Comparison of ENCODE assay signal across 8 cellular contexts in genomic region chr15:90351479-90352108, GRCh38. TPM values are rescaled to one million over a fixed set of nuclear protein-coding genes. Genes with fewer than 3 reads are reported as not detected.
DNase-seq lines count a peak whose midpoint lies in the region; ATAC-seq and TF ChIP-seq lines count a peak whose summit lies in the region.

No MANE protein-coding gene starts in this region.

- dilution Hi-C loops in mammary epithelial cell (cut with HindIII; ENCODE audit: low sequenced_read_pairs) = no loop called here

- intact Hi-C loops in mammary epithelial cell (cut with micrococcal nuclease) = loop anchor here (1.0 to 5.0 kb wide), 3 partner anchors 14 to 36 kb away; partner anchors contain the start of gene IQGAP1

- no peaks in the 10 kb centered on the region for H3K9me3 ChIP-seq in mammary epithelial cell (replicated peaks; ENCODE audit: insufficient read depth, low read length)

- peak overlapping the region; percentile 28 for H3K27ac ChIP-seq in mammary epithelial cell (ENCODE audit: insufficient read depth, low read depth, low read length)

- no peak for DNase-seq in Jurkat, Clone E6-1 (ENCODE audit: low read depth, low spot score)
- DNase-seq in mammary epithelial cell = no peak
- DNase-seq in memory B cell (ENCODE audit: low spot score in 2 of 2) = no peak
- no peak for DNase-seq in SW480 (ENCODE audit: low spot score)
- no peak for DNase-seq in SW 1271 (lab: John Stamatoyannopoulos, UW)
- DNase-seq in COLO829 (ENCODE audit: low spot score) = no peak
- DNase-seq in activated CD4-positive, CD25-positive, alpha-beta regulatory T cell treated with anti-CD3 and anti-CD28 coated beads, Interleukin-2, amount 50 U/mL, for 72 hours = no peak

- H3K9me3 Mint-ChIP-seq in memory B cell = no peaks in the 10 kb centered on the region

- 35% methylated on average over 17 of the region's 25 CpGs for WGBS in mammary epithelial cell (ENCODE audit: low coverage, missing lambda C conversion rate)

- peaks cover 4% of the 10 kb centered on the region for H3K4me1 Mint-ChIP-seq in memory B cell

- peaks cover 2% of the 10 kb centered on the region for H3K79me2 ChIP-seq in mammary epithelial cell (ENCODE audit: insufficient read depth, low read length)

- peak overlapping the region; percentile 65 for H3K27ac Mint-ChIP-seq in memory B cell

- peak overlapping the region; percentile 96 for H2AFZ ChIP-seq in mammary epithelial cell (ENCODE audit: low read depth, low read length)

- no peaks in the 10 kb centered on the region for H3K36me3 Mint-ChIP-seq in memory B cell

- TF ChIP-seq CTCF in mammary epithelial cell (conservative IDR thresholded peaks at IDR 0.05 in 1 of 2, IDR thresholded peaks at IDR 0.05 in 1 of 2; ENCODE audit: extremely low read depth in 1 of 2, insufficient read depth in 1 of 2, low read depth in 1 of 2, low read length in 2 of 2) = no peak

- peak overlapping the region; percentile 96 for H3K4me2 ChIP-seq in mammary epithelial cell (ENCODE audit: insufficient read depth, low read depth, low read length)

- TSS peak; percentile 52 for BruUV-seq in mammary epithelial cell (replicated peaks; lab: Mats Ljungman, UMichigan)

- H3K36me3 ChIP-seq in mammary epithelial cell (ENCODE audit: insufficient read depth, low read length) = no peaks in the 10 kb centered on the region

- ATAC-seq in GM19395 (IDR thresholded peaks at IDR 0.05; ENCODE audit: unreplicated experiment) = peak; percentile 36
- no peak for ATAC-seq in memory B cell (ENCODE audit: low read depth)

- peak overlapping the region; percentile 89 for H3K4me3 Mint-ChIP-seq in memory B cell

- no peaks in the 10 kb centered on the region for H3K27me3 ChIP-seq in mammary epithelial cell (ENCODE audit: insufficient read depth, low read length)

- CTCF ChIA-PET in mammary epithelial cell (lab: Charles Lee; ENCODE audit: low non-redundant PET) = interaction anchor here (0.7 kb wide), 1 partner anchor 8 kb away, joined by 3 read pairs; no protein-coding TSS in a partner anchor

- in situ Hi-C loops in mammary epithelial cell (cut with MboI; ENCODE audit: low sequenced_read_pairs in 2 of 2) = no loop called here

- H3K4me3 ChIP-seq in Jurkat, Clone E6-1 (ENCODE audit: low read length) = peak overlapping the region; percentile 75
- H3K4me3 ChIP-seq in mammary epithelial cell (replicated peaks in 1 of 3; ENCODE audit: insufficient read depth in 1 of 3, low read depth in 2 of 3, low read length in 3 of 3) = peak overlapping the region; percentile 66 to 78 (median 66)

- no peak overlapping the region for H3K9ac ChIP-seq in mammary epithelial cell (ENCODE audit: insufficient read depth, low read length)

- H3K27me3 Mint-ChIP-seq in memory B cell = no peaks in the 10 kb centered on the region

- H3K4me1 ChIP-seq in mammary epithelial cell (ENCODE audit: insufficient read depth, low read length) = peaks cover 23% of the 10 kb centered on the region

- H4K20me1 ChIP-seq in mammary epithelial cell (ENCODE audit: insufficient read depth, low read length) = no peaks in the 10 kb centered on the region

RNA-seq across cellular contexts. Expression of gene ZNF774, which starts 0.5 kb away (rescaled TPM):
- polyA plus RNA-seq in Jurkat, Clone E6-1 (2012; ENCODE audit: insufficient read depth, insufficient read length) = 6.3 TPM
- total RNA-seq in mammary epithelial cell = 1 to 10 TPM; 5.7 to 6.0 TPM
- 2.2 TPM for polyA plus RNA-seq in mammary epithelial cell
- polyA minus RNA-seq in mammary epithelial cell = 2.8 TPM

RNA-seq across cellular contexts. Expression of gene IQGAP1, which starts 36.4 kb away (rescaled TPM):
- polyA plus RNA-seq in Jurkat, Clone E6-1 (2012; ENCODE audit: insufficient read depth, insufficient read length) = 61.1 TPM
- total RNA-seq in mammary epithelial cell = 100 to 1,000 TPM; 247 to 272 TPM
- polyA plus RNA-seq in mammary epithelial cell = 131 TPM
- polyA minus RNA-seq in mammary epithelial cell = 618 TPM
